Comparison of ENCODE assay signal across 1 cellular context in genomic region chr22:37943471-37944198, GRCh38.
TF ChIP-seq lines count a peak whose summit lies in the region.

No MANE protein-coding gene starts in this region.

TF ChIP-seq in HCT116, 20 proteins besides CTCF, POLR2A, EP300 and RAD21:
- TF ChIP-seq ZBTB33 (IDR thresholded peaks at IDR 0.05; ENCODE audit: extremely low read depth, insufficient replicate concordance, low read length), result no peak
- TF ChIP-seq ZNF274 (IDR thresholded peaks at IDR 0.05; ENCODE audit: low read depth, low read length), result no peak
- no peak for TF ChIP-seq MAX (IDR thresholded peaks at IDR 0.05)
- TF ChIP-seq ZFX (IDR thresholded peaks at IDR 0.05), result no peak
- no peak for TF ChIP-seq REST (IDR thresholded peaks at IDR 0.05; ENCODE audit: low read depth)
- no peak for TF ChIP-seq CBX3 (IDR thresholded peaks at IDR 0.05; ENCODE audit: low read depth)
- no peak for TF ChIP-seq SP1 (IDR thresholded peaks at IDR 0.05; ENCODE audit: low read depth)
- no peak for TF ChIP-seq SRF (IDR thresholded peaks at IDR 0.05; ENCODE audit: low read depth)
- TF ChIP-seq POLR2AphosphoS5 (IDR thresholded peaks at IDR 0.05; ENCODE audit: low read depth, low read length), result no peak; the same call in 1 of the 2 replicates
- TF ChIP-seq EZH2 (IDR thresholded peaks at IDR 0.05), result no peak
- no peak for TF ChIP-seq JUND (IDR thresholded peaks at IDR 0.05)
- TF ChIP-seq SIN3A (IDR thresholded peaks at IDR 0.05; ENCODE audit: low read depth), result no peak
- no peak for TF ChIP-seq YY1 (IDR thresholded peaks at IDR 0.05; ENCODE audit: extremely low read depth, insufficient replicate concordance, low read depth, low read length)
TF ChIP-seq in HCT116: peak in this region for 0.
